ENCODE assay signal across 10 cellular contexts in genomic region chr19:35041548-35042055, GRCh38. TPM values are rescaled to one million over a fixed set of nuclear protein-coding genes. Genes with fewer than 3 reads are reported as not detected.
DNase-seq lines count a peak whose midpoint lies in the region; ATAC-seq, FAIRE-seq and TF ChIP-seq lines count a peak whose summit lies in the region.
"Had no signal": no experiment of that assay in that cellular context is flagged by ENCODE, and none has a peak within 500 bp of the region (broad histone marks: within the 10 kb centered on the region; RNA-seq: fewer than 3 reads in every experiment).

Gene HPN (plus strand): TSS chr19:35041721. CDS start chr19:35042507, 786 bp downstream.

- H3K27me3 Mint-ChIP-seq in CD4-positive, CD25-positive, alpha-beta regulatory T cell, result peaks cover 28% of the 10 kb centered on the region

- no peak for FAIRE-seq in RCC 7860 (lab: Jason Lieb, UNC)

- intact Hi-C loops in heart right ventricle (cut with DNase I), result no loop called here

- no peaks in the 10 kb centered on the region for H3K79me2 ChIP-seq in osteoblast (ENCODE audit: insufficient read depth, low read length)

- ATAC-seq in CD4-positive, CD25-positive, alpha-beta regulatory T cell (ENCODE audit: low read depth in 2 of 2), result no peak
- ATAC-seq in RWPE2 (ENCODE audit: low read depth) (no peak), heart right ventricle (peak in 5 of 8 donors; percentile 4 to 23 (median 15))

- no peaks in the 10 kb centered on the region for H3K36me3 Mint-ChIP-seq in CD4-positive, CD25-positive, alpha-beta regulatory T cell

- H3K27ac ChIP-seq in CD4-positive, CD25-positive, alpha-beta regulatory T cell (ENCODE audit: insufficient read depth, low read length, poor library complexity, severe bottlenecking), result no peak within 1 kb of the TSS
- H3K27ac ChIP-seq in RWPE2 (ENCODE audit: poor library complexity, severe bottlenecking), result no peak within 1 kb of the TSS
- H3K27ac ChIP-seq in heart right ventricle, result peak within 1 kb of the TSS; percentile 59 to 89 (median 84)
- no peak within 1 kb of the TSS for H3K27ac ChIP-seq in osteoblast (ENCODE audit: low read depth, low read length)

- H3K36me3 ChIP-seq in CD4-positive, CD25-positive, alpha-beta regulatory T cell (ENCODE audit: control insufficient read depth, insufficient read depth, low read length), result no peaks in the 10 kb centered on the region
- H3K36me3 ChIP-seq in RWPE2 (ENCODE audit: low read depth) (no peaks in the 10 kb centered on the region), heart right ventricle (peaks cover 0 to 3% (median 0%) of the 10 kb centered on the region in 9 donors), osteoblast (ENCODE audit: insufficient read depth, low read length) (no peaks in the 10 kb centered on the region)

- DNase-seq in CD4-positive, CD25-positive, alpha-beta regulatory T cell, result no peak
- DNase-seq in RWPE2 (ENCODE audit: low spot score) (peak; percentile 47), heart right ventricle (no peak), osteoblast (ENCODE audit: insufficient read length, low spot score, missing footprints) (no peak), activated gamma-delta T cell (lab: John Stamatoyannopoulos, UW) (no peak), NOMO-1 (lab: John Stamatoyannopoulos, UW; ENCODE audit: unreplicated experiment in 2 of 2) (no peak), AML-193 (lab: John Stamatoyannopoulos, UW) (no peak), RCC 7860 (ENCODE audit: low spot score) (no peak)
- DNase-seq: DMS79 treated with DMSO at 0.1 percent for 48 hours had no signal

- peaks cover 0 to 56% (median 24%) of the 10 kb centered on the region in 4 donors for H3K4me1 Mint-ChIP-seq in CD4-positive, CD25-positive, alpha-beta regulatory T cell

- H3K27me3 ChIP-seq in CD4-positive, CD25-positive, alpha-beta regulatory T cell (ENCODE audit: control insufficient read depth, insufficient read depth, low read length), result no peaks in the 10 kb centered on the region
- H3K27me3 ChIP-seq in RWPE2 (ENCODE audit: insufficient read depth, poor library complexity, severe bottlenecking), result no peaks in the 10 kb centered on the region
- H3K27me3 ChIP-seq in heart right ventricle, result peaks cover 0 to 7% (median 0%) of the 10 kb centered on the region in 7 donors
- no peaks in the 10 kb centered on the region for H3K27me3 ChIP-seq in osteoblast (ENCODE audit: insufficient read depth, low read length)

- H3K9me3 Mint-ChIP-seq in CD4-positive, CD25-positive, alpha-beta regulatory T cell, result peaks cover 0 to 1% (median 0%) of the 10 kb centered on the region in 7 donors

- H3K4me2 ChIP-seq in osteoblast (ENCODE audit: insufficient read depth, low read length), result peak within 1 kb of the TSS; percentile 64

- H3K4me3 ChIP-seq in CD4-positive, CD25-positive, alpha-beta regulatory T cell (ENCODE audit: low read depth, low read length), result no peak within 1 kb of the TSS
- no peak within 1 kb of the TSS for H3K4me3 ChIP-seq in RWPE2 (ENCODE audit: severe bottlenecking)
- H3K4me3 ChIP-seq in heart right ventricle, result peak within 1 kb of the TSS in 9 of 10 donors; percentile 0 to 39 (median 28)
- no peak within 1 kb of the TSS for H3K4me3 ChIP-seq in osteoblast (ENCODE audit: insufficient read depth, low read length)

- no peaks in the 10 kb centered on the region for H3K9me3 ChIP-seq in CD4-positive, CD25-positive, alpha-beta regulatory T cell (ENCODE audit: control insufficient read depth in 2 of 2, low read length in 2 of 2)
- no peaks in the 10 kb centered on the region for H3K9me3 ChIP-seq in RWPE2 (ENCODE audit: severe bottlenecking)
- H3K9me3 ChIP-seq in heart right ventricle, result no peaks in the 10 kb centered on the region
- H3K9me3 ChIP-seq in osteoblast (ENCODE audit: low read depth, low read length), result no peaks in the 10 kb centered on the region

- H3K27ac Mint-ChIP-seq in CD4-positive, CD25-positive, alpha-beta regulatory T cell, result peak within 1 kb of the TSS; percentile 69 to 94 (median 88)

- H3K4me3 Mint-ChIP-seq in CD4-positive, CD25-positive, alpha-beta regulatory T cell, result peak within 1 kb of the TSS in 3 of 4 donors; percentile 78 to 87 (median 80)

- TF ChIP-seq CTCF in RWPE2 (IDR thresholded peaks at IDR 0.05; ENCODE audit: poor library complexity, severe bottlenecking), result no peak
- TF ChIP-seq CTCF in heart right ventricle (IDR thresholded peaks at IDR 0.05), result no peak
- no peak for TF ChIP-seq CTCF in osteoblast (IDR thresholded peaks at IDR 0.05; ENCODE audit: extremely low read depth, low read depth, low read length)

- H4K20me1 ChIP-seq in osteoblast (ENCODE audit: insufficient read depth, low read length), result no peaks in the 10 kb centered on the region

- no peak within 1 kb of the TSS for H2AFZ ChIP-seq in osteoblast (ENCODE audit: low read length)

- 59 to 67% methylated on average over 19 of the region's 19 CpGs for WGBS in heart right ventricle, 2 donors

- H3K4me1 ChIP-seq in CD4-positive, CD25-positive, alpha-beta regulatory T cell (ENCODE audit: control insufficient read depth, insufficient read depth, low read length, poor library complexity, severe bottlenecking), result peaks cover 24% of the 10 kb centered on the region
- H3K4me1 ChIP-seq in RWPE2 (ENCODE audit: insufficient read depth, poor library complexity, severe bottlenecking) (no peaks in the 10 kb centered on the region), heart right ventricle (peaks cover 10 to 67% (median 52%) of the 10 kb centered on the region in 9 donors), osteoblast (ENCODE audit: insufficient read depth, low read length) (peaks cover 8% of the 10 kb centered on the region)

RNA-seq across cellular contexts. Expression of gene HPN, which starts in this region (rescaled TPM):
- total RNA-seq in CD4-positive, CD25-positive, alpha-beta regulatory T cell, result not detected
- under 1 TPM in 2 of 4 donors, not detected in 2; 0.54 to 0.70 TPM for polyA plus RNA-seq in CD4-positive, CD25-positive, alpha-beta regulatory T cell
- 10 to 100 TPM in 1 of 10 donors, 1 to 10 TPM in 9; 2.8 to 13.1 (median 4.8) TPM for total RNA-seq in heart right ventricle
- 1 to 10 TPM; 1.4 to 3.5 TPM for polyA plus RNA-seq in heart right ventricle
- under 0.01 and 0.29 TPM in 2 replicates for total RNA-seq in osteoblast
- total RNA-seq: RPMI7951 had no signal

Comparison
In these comparisons a context has a peak if more than half of its experiments do, and no peak if none do; other contexts are left out.
1. ATAC-seq: peak in heart right ventricle (5 of 8); none in CD4-positive, CD25-positive, alpha-beta regulatory T cell (0 of 2) and RWPE2 (single experiment).
2. H3K27ac ChIP-seq: peak in heart right ventricle (10 of 10); none in CD4-positive, CD25-positive, alpha-beta regulatory T cell (single experiment), RWPE2 (single experiment) and osteoblast (single experiment).
3. H3K4me3 ChIP-seq: peak in heart right ventricle (9 of 10); none in CD4-positive, CD25-positive, alpha-beta regulatory T cell (single experiment), RWPE2 (single experiment) and osteoblast (single experiment).